Comparison of ENCODE assay signal across 20 cellular contexts in genomic region chr5:1506242-1507015, GRCh38. TPM values are rescaled to one million over a fixed set of nuclear protein-coding genes. Genes with fewer than 3 reads are reported as not detected.
DNase-seq lines count a peak whose midpoint lies in the region; ATAC-seq, FAIRE-seq and TF ChIP-seq lines count a peak whose summit lies in the region.
"Had no signal": no experiment of that assay in that cellular context is flagged by ENCODE, and none has a peak within 500 bp of the region (broad histone marks: within the 10 kb centered on the region; RNA-seq: fewer than 3 reads in every experiment).

No MANE protein-coding gene starts in this region.

- peaks cover 2% of the 10 kb centered on the region; the same call in 1 of the 2 replicates for H3F3A ChIP-seq in GM23338 (replicated peaks; ENCODE audit: low read depth)
- H3F3A ChIP-seq in PC-3 (ENCODE audit: low read length, unreplicated experiment) = no peaks in the 10 kb centered on the region

- ATAC-seq in GM23338 (no peak), PC-3 (no peak), lower lobe of right lung (no peak)
- ATAC-seq in activated T-cell treated with anti-CD3 and anti-CD28 coated beads, Interleukin-2, amount 50 U/mL, for 72 hours (replicated peaks in 1 of 2) = no peak
- ATAC-seq: body of pancreas, left ventricle myocardium superior had no signal

- H3K36me3 ChIP-seq in GM23338 (ENCODE audit: insufficient read depth) (no peaks in the 10 kb centered on the region), SK-N-MC (ENCODE audit: insufficient read depth, low read length) (no peaks in the 10 kb centered on the region; the same call in 1 of the 2 replicates), kidney (ENCODE audit: control insufficient read depth in 1 of 2, insufficient read depth in 2 of 2, low read length in 2 of 2) (peaks cover 0 to under 1% of the 10 kb centered on the region in 2 donors), PC-3 (ENCODE audit: low read depth, low read length) (peaks cover 21% of the 10 kb centered on the region), lower lobe of right lung (peaks cover 20% of the 10 kb centered on the region)
- H3K36me3 ChIP-seq: prostate gland had no signal

- no peaks in the 10 kb centered on the region for H3K9me2 ChIP-seq in GM23338 (ENCODE audit: insufficient read depth)
- no peaks in the 10 kb centered on the region for H3K9me2 ChIP-seq in PC-3 (replicated peaks; ENCODE audit: low read length)

- BruUV-seq in PC-3 (replicated peaks; lab: Mats Ljungman, UMichigan) = no TSS peak

- no peak for FAIRE-seq in kidney (lab: Jason Lieb, UNC)
- FAIRE-seq: D721Med, G401.6 had no signal

- CTCF ChIA-PET in PC-3 (lab: Charles Lee) = no interaction called here

- no peaks in the 10 kb centered on the region for H3K9me3 ChIP-seq in SK-N-MC (ENCODE audit: low read depth, low read length)
- no peaks in the 10 kb centered on the region for H3K9me3 ChIP-seq in kidney (ENCODE audit: control insufficient read depth in 1 of 2, low read length in 2 of 2)
- H3K9me3 ChIP-seq in PC-3 (ENCODE audit: low read length) = no peaks in the 10 kb centered on the region
- H3K9me3 ChIP-seq in lower lobe of right lung = no peaks in the 10 kb centered on the region
- H3K9me3 ChIP-seq: body of pancreas, prostate gland, thoracic aorta had no signal

- no peak for DNase-seq in GM23338 (ENCODE audit: low spot score)
- DNase-seq in SK-N-MC (ENCODE audit: low read depth, low spot score) = no peak
- DNase-seq in kidney = peak; percentile 59
- peak; percentile 64 for DNase-seq in posterior vena cava (ENCODE audit: low spot score)
- no peak for DNase-seq in PC-3
- DNase-seq in SIG-M5 treated with dmso at 0.1 percent for 504 hours (lab: John Stamatoyannopoulos, UW; ENCODE audit: unreplicated experiment) = no peak
- no peak for DNase-seq in activated T-cell treated with anti-CD3 and anti-CD28 coated beads, Interleukin-2, amount 50 U/mL, for 72 hours
- no peak for DNase-seq in lower lobe of right lung
- DNase-seq: activated CD4-positive, alpha-beta T cell treated with anti-CD3 and anti-CD28 coated beads, Interleukin-2, amount 50 U/mL, for 48 hours; activated naive CD4-positive, alpha-beta T cell treated with anti-CD3 and anti-CD28 coated beads, Interleukin-2, amount 50 U/mL, for 16 hours; activated T-cell treated with anti-CD3 and anti-CD28 coated beads, Interleukin-2, amount 50 U/mL, for 1 hour; foreskin melanocyte; Kasumi-1; stimulated activated CD8-positive, alpha-beta memory T cell treated with anti-CD3 and anti-CD28 coated beads, Interleukin-4, amount 100 ng/mL, for 48 hours had no signal

- POLR2A ChIA-PET in PC-3 (lab: Charles Lee; ENCODE audit: unreplicated experiment) = no interaction called here

- H3K4me2 ChIP-seq in GM23338 = peak overlapping the region; percentile 20; the same call in 1 of the 2 replicates
- no peak overlapping the region for H3K4me2 ChIP-seq in PC-3 (ENCODE audit: low read length)

- no peaks in the 10 kb centered on the region for H3K9me3 Mint-ChIP-seq in GM23338
- H3K9me3 Mint-ChIP-seq in activated T-cell treated with anti-CD3 and anti-CD28 coated beads, Interleukin-2, amount 50 U/mL, for 72 hours = no peaks in the 10 kb centered on the region

- H3K36me3 Mint-ChIP-seq in GM23338 (ENCODE audit: low read depth) = peaks cover 30% of the 10 kb centered on the region
- peaks cover 2 to 3% of the 10 kb centered on the region in 2 donors for H3K36me3 Mint-ChIP-seq in activated T-cell treated with anti-CD3 and anti-CD28 coated beads, Interleukin-2, amount 50 U/mL, for 72 hours (ENCODE audit: insufficient read depth in 2 of 2)

- H3K79me2 ChIP-seq in GM23338 (replicated peaks; ENCODE audit: insufficient read depth) (peaks cover 98% of the 10 kb centered on the region), PC-3 (ENCODE audit: low read length) (peaks cover 100% of the 10 kb centered on the region)

- H3K27ac ChIP-seq in GM23338 (ENCODE audit: low read depth) = 0 out of 2 replicates have a peak overlapping the region, but pooled peaks have one; percentile 66
- no peak overlapping the region; the same call in 1 of the 2 replicates for H3K27ac ChIP-seq in SK-N-MC
- H3K27ac ChIP-seq in kidney (ENCODE audit: low read depth in 2 of 2, low read length in 2 of 2) = no peak overlapping the region
- no peak overlapping the region for H3K27ac ChIP-seq in PC-3 (ENCODE audit: low read length)
- no peak overlapping the region for H3K27ac ChIP-seq in lower lobe of right lung
- H3K27ac ChIP-seq: body of pancreas, prostate gland, thoracic aorta had no signal

- H3K4me1 ChIP-seq in GM23338 (ENCODE audit: insufficient read depth) (peaks cover 41% of the 10 kb centered on the region), kidney (ENCODE audit: control insufficient read depth in 1 of 2, insufficient read depth in 1 of 2, low read depth in 1 of 2, low read length in 2 of 2) (peaks cover 0 to 12% of the 10 kb centered on the region in 2 donors), PC-3 (ENCODE audit: insufficient read depth, low read length) (no peaks in the 10 kb centered on the region), lower lobe of right lung (peaks cover 74% of the 10 kb centered on the region)
- H3K4me1 ChIP-seq: body of pancreas, prostate gland had no signal

- H3K9ac ChIP-seq in SK-N-MC (ENCODE audit: insufficient read length) = no peak overlapping the region
- no peak overlapping the region for H3K9ac ChIP-seq in kidney (ENCODE audit: low read length in 2 of 2)
- no peak overlapping the region for H3K9ac ChIP-seq in PC-3 (ENCODE audit: low read length)

- no peaks in the 10 kb centered on the region for H3K27me3 ChIP-seq in GM23338 (ENCODE audit: insufficient read depth)
- no peaks in the 10 kb centered on the region for H3K27me3 ChIP-seq in PC-3 (ENCODE audit: low read length)
- no peaks in the 10 kb centered on the region for H3K27me3 ChIP-seq in lower lobe of right lung (ENCODE audit: low read depth)
- H3K27me3 ChIP-seq: body of pancreas had no signal

- peaks cover 21% of the 10 kb centered on the region for H3K27me3 Mint-ChIP-seq in GM23338 (ENCODE audit: insufficient read depth, low read depth, poor library complexity)
- H3K27me3 Mint-ChIP-seq in activated T-cell treated with anti-CD3 and anti-CD28 coated beads, Interleukin-2, amount 50 U/mL, for 72 hours (ENCODE audit: low read depth) = no peaks in the 10 kb centered on the region

- intact Hi-C loops in kidney (cut with DNase I) = no loop called here
- intact Hi-C loops in posterior vena cava (cut with DNase I) = no loop called here
- intact Hi-C loops in PC-3 (cut with micrococcal nuclease) = no loop called here
- intact Hi-C loops in lower lobe of right lung (cut with DNase I) = no loop called here

- H3K4me3 Mint-ChIP-seq in GM23338 = no peak overlapping the region
- H3K4me3 Mint-ChIP-seq in activated T-cell treated with anti-CD3 and anti-CD28 coated beads, Interleukin-2, amount 50 U/mL, for 72 hours = no peak overlapping the region

- peak overlapping the region; percentile 88 for H3K27ac Mint-ChIP-seq in GM23338
- no peak overlapping the region for H3K27ac Mint-ChIP-seq in activated T-cell treated with anti-CD3 and anti-CD28 coated beads, Interleukin-2, amount 50 U/mL, for 72 hours

- H2AFZ ChIP-seq in GM23338 (no peak overlapping the region), PC-3 (ENCODE audit: low read length) (no peak overlapping the region)

- H3K4me3 ChIP-seq in GM23338 (no peak overlapping the region), SK-N-MC (peak overlapping the region; percentile 53), kidney (ENCODE audit: low read length in 2 of 2) (no peak overlapping the region), PC-3 (ENCODE audit: low read length) (no peak overlapping the region), lower lobe of right lung (no peak overlapping the region)
- H3K4me3 ChIP-seq: body of pancreas, prostate gland, thoracic aorta had no signal

- H4K20me1 ChIP-seq in GM23338 (replicated peaks; ENCODE audit: insufficient read depth) (peaks cover 47% of the 10 kb centered on the region), PC-3 (ENCODE audit: low read length) (peaks cover 65% of the 10 kb centered on the region)

- H3K4me1 Mint-ChIP-seq in GM23338 = peaks cover 69% of the 10 kb centered on the region
- H3K4me1 Mint-ChIP-seq in activated T-cell treated with anti-CD3 and anti-CD28 coated beads, Interleukin-2, amount 50 U/mL, for 72 hours (ENCODE audit: low read depth) = peaks cover 13% of the 10 kb centered on the region

- TF ChIP-seq CTCF in GM23338 (conservative IDR thresholded peaks at IDR 0.05; ENCODE audit: low read depth in 2 of 2) = no peak
- TF ChIP-seq CTCF in kidney (IDR thresholded peaks at IDR 0.05; ENCODE audit: borderline replicate concordance, extremely low read depth, insufficient read depth) = no peak
- TF ChIP-seq CTCF in PC-3 (conservative IDR thresholded peaks at IDR 0.05; ENCODE audit: low read depth, low read length) = no peak
- TF ChIP-seq CTCF in lower lobe of right lung (IDR thresholded peaks at IDR 0.05) = no peak

RNA-seq across cellular contexts. Expression of gene LPCAT1, which starts 17.3 kb away (rescaled TPM):
- total RNA-seq in GM23338 (2014; rRNA removed; shearing (Covaris generic)) = 255 and 263 TPM in 2 replicates
- polyA plus RNA-seq in GM23338 (2016; fragmentation: Nextera tagmentation; extraction: Ambion mirVana) (75.0 and 78.0 TPM in 2 replicates), kidney (ENCODE audit: insufficient read depth, low read depth, low replicate concordance) (22.2 TPM)
- total RNA-seq in kidney (46.5 TPM), posterior vena cava (10 to 100 TPM; 30.8 to 36.9 TPM), PC-3 (2014; rRNA removed) (121 and 144 TPM in 2 replicates), lower lobe of right lung (475 TPM)
- total RNA-seq in activated T-cell treated with anti-CD3 and anti-CD28 coated beads, Interleukin-2, amount 50 U/mL, for 72 hours = 10 to 100 TPM; 31.3 to 37.7 TPM

Comparison
In these comparisons a context has a peak if more than half of its experiments do, and no peak if none do; other contexts are left out.
1. DNase-seq: peak in kidney (single experiment) and posterior vena cava (single experiment); none in GM23338 (single experiment), SK-N-MC (single experiment), PC-3 (single experiment), SIG-M5 treated with dmso at 0.1 percent for 504 hours (single experiment), activated T-cell treated with anti-CD3 and anti-CD28 coated beads, Interleukin-2, amount 50 U/mL, for 72 hours (0 of 2) and lower lobe of right lung (single experiment).